27 cellular contexts compared by ENCODE assay signal in the genomic region with DNA sequence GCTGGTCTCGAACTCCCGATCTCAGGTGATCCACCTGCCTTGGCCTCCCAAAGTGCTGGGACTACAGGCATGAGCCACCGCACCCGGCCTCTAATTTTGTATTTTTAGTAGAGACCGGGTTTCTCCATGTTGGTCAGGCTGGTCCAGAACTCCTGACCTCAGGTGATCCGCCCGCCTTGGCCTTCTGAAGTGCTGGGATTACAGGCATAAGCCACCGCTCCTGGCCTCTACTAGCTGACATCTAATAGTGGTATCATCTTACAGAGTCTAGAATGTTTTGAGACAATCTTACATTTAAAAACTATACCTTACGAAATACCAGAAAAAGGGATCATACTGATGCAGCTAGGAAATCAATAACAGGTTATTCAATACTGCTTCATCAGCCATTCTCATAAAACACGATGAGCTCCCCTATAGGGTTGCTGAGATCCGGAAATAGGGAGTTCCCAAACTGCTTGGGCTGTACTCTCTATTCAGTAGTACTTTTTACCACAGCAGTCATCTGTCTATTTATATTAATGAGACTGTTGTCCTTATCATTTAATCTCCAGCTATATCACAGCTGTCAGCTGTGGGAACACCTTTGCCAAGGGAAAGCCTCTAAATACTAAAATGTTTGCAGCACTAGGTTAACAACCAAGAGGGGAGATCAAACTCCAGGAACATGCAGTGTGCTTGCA.
"Had no signal": no experiment of that assay in that cellular context is flagged by ENCODE, and none has a peak within 500 bp of the region (broad histone marks: within the 10 kb centered on the region; RNA-seq: fewer than 3 reads in every experiment).

No MANE protein-coding gene starts in this region.

- H3K4me2 ChIP-seq: neural progenitor cell had no signal

- H3K27me3 Mint-ChIP-seq: stimulated activated naive CD8-positive, alpha-beta T cell treated with anti-CD3 and anti-CD28 coated beads, Interleukin-15, Interleukin-2, amounts not matched to agents 100 ng/mL and 50 ng/mL, for 24 hours had no signal

- ATAC-seq: left cardiac atrium, left ventricle myocardium superior, natural killer cell, right cardiac atrium had no signal

- H3K27ac Mint-ChIP-seq: activated T-helper 1 cell treated with anti-CD3 and anti-CD28 coated beads, Interleukin-12 subunit alpha, Interleukin-12 subunit beta, Interleukin-2, Interleukin-4 antibody, amounts not matched to agents 30 ng/mL and 10 ng/mL and 1 ng/mL, durations not matched to agents 14 hours and 24 hours and 36 hours; natural killer cell; neural progenitor cell; stimulated activated naive CD8-positive, alpha-beta T cell treated with anti-CD3 and anti-CD28 coated beads, Interleukin-15, Interleukin-2, amounts not matched to agents 100 ng/mL and 50 ng/mL, for 24 hours; T-cell; T-helper 2 cell treated with Interferon-gamma antibody and Interleukin-4, amounts not matched to agents 5 μg/mL and 100 μg/mL, for 36 hours had no signal

- H3K4me1 ChIP-seq: neural progenitor cell, parathyroid adenoma, upper lobe of left lung had no signal

- H3K27me3 ChIP-seq: brain microvascular endothelial cell, neural progenitor cell, upper lobe of left lung had no signal

- H3K36me3 ChIP-seq: brain microvascular endothelial cell, neural progenitor cell, upper lobe of left lung had no signal

- H2AFZ ChIP-seq: neural progenitor cell, parathyroid adenoma had no signal

- DNase-seq: activated CD4-positive, alpha-beta T cell treated with anti-CD3 and anti-CD28 coated beads for 4 hours; activated CD4-positive, alpha-beta T cell treated with anti-CD3 and anti-CD28 coated beads, Interleukin-2, amount 50 U/mL, for 4 hours; activated effector memory CD4-positive, alpha-beta T cell treated with anti-CD3 and anti-CD28 coated beads, Interleukin-2, amount 50 U/mL, for 16 hours; activated naive CD4-positive, alpha-beta T cell treated with anti-CD3 and anti-CD28 coated beads, Interleukin-2, amount 50 U/mL, for 16 hours; amniotic stem cell; brain microvascular endothelial cell; cortex of kidney; head of caudate nucleus; hippocampal formation; left cardiac atrium; left ventricle myocardium superior; midbrain; natural killer cell; occipital lobe; right cardiac atrium; stimulated activated CD4-positive, alpha-beta T cell treated with anti-CD3 and anti-CD28 coated beads, Interleukin-12 subunit alpha, Interleukin-12 subunit beta, amount 100 ng/mL, for 4 hours; stimulated activated CD4-positive, alpha-beta T cell treated with anti-CD3 and anti-CD28 coated beads, Interleukin-4, amount 100 ng/mL, for 1 hour; T-cell; upper lobe of left lung had no signal

- H3K9me3 Mint-ChIP-seq: activated T-helper 1 cell treated with anti-CD3 and anti-CD28 coated beads, Interleukin-12 subunit alpha, Interleukin-12 subunit beta, Interleukin-2, Interleukin-4 antibody, amounts not matched to agents 30 ng/mL and 10 ng/mL and 1 ng/mL, durations not matched to agents 14 hours and 24 hours and 36 hours; natural killer cell; T-cell had no signal

- H3K9ac ChIP-seq: neural progenitor cell, parathyroid adenoma had no signal

- H3K36me3 Mint-ChIP-seq: natural killer cell, T-cell had no signal

- FAIRE-seq: astrocyte, endothelial cell of umbilical vein, keratinocyte had no signal

- H3K9me3 ChIP-seq: upper lobe of left lung had no signal

- H3K4me3 Mint-ChIP-seq: activated T-helper 1 cell treated with anti-CD3 and anti-CD28 coated beads, Interleukin-12 subunit alpha, Interleukin-12 subunit beta, Interleukin-2, Interleukin-4 antibody, amounts not matched to agents 30 ng/mL and 10 ng/mL and 1 ng/mL, durations not matched to agents 14 hours and 24 hours and 36 hours; natural killer cell; neural progenitor cell; stimulated activated naive CD8-positive, alpha-beta T cell treated with anti-CD3 and anti-CD28 coated beads, Interleukin-15, Interleukin-2, amounts not matched to agents 100 ng/mL and 50 ng/mL, for 24 hours; T-cell; T-helper 2 cell treated with Interferon-gamma antibody and Interleukin-4, amounts not matched to agents 5 μg/mL and 100 μg/mL, for 36 hours had no signal

- H3K79me2 ChIP-seq: parathyroid adenoma had no signal

- H3K4me3 ChIP-seq: neural progenitor cell, upper lobe of left lung had no signal

- H3K27ac ChIP-seq: brain microvascular endothelial cell, neural progenitor cell, parathyroid adenoma, upper lobe of left lung had no signal
